Comparison of ENCODE assay signal across 26 cellular contexts in the genomic region with DNA sequence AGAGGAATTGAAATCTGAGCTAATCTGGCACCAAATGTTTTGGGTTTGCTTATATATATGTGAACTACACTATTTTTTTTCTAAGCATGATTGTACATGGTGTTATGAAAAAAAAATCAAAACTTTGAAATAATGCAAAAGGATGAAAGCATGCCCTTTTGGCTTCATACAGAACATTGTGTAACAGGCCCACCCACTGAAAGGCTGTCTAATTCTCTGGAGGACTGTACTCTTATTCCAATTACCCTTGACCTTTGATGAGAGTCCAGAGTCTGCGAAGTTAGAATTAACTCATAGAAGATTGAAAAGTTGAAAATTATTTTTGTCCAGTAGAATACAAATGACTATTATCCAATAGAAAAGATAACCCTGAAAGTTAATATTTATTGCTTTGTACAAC.
"Had no signal": no experiment of that assay in that cellular context is flagged by ENCODE, and none has a peak within 500 bp of the region (broad histone marks: within the 10 kb centered on the region; RNA-seq: fewer than 3 reads in every experiment).

No MANE protein-coding gene starts in this region.

- H3K4me3 ChIP-seq: esophagus squamous epithelium, gastroesophageal sphincter, heart right ventricle, lung, skin epidermis, vagina had no signal

- H3K36me3 ChIP-seq: esophagus squamous epithelium, gastroesophageal sphincter, heart right ventricle, vagina had no signal

- H3K9me3 ChIP-seq: esophagus squamous epithelium, vagina had no signal

- DNase-seq: activated CD4-positive, alpha-beta memory T cell treated with anti-CD3 and anti-CD28 coated beads, Interleukin-2, amount 10 ng/mL, durations not matched to agents 7 days and 5 days; activated CD4-positive, alpha-beta T cell treated with anti-CD3 and anti-CD28 coated beads for 48 hours; activated CD4-positive, CD25-positive, alpha-beta regulatory T cell; activated CD8-positive, alpha-beta memory T cell treated with anti-CD3 and anti-CD28 coated beads, Interleukin-2, amount 10 ng/mL, durations not matched to agents 7 days and 5 days; activated naive CD4-positive, alpha-beta T cell; activated naive CD8-positive, alpha-beta T cell treated with anti-CD3 and anti-CD28 coated beads, Interleukin-2, amount 10 ng/mL, durations not matched to agents 7 days and 5 days; anterior cingulate cortex; effector memory CD4-positive, alpha-beta T cell; esophagus squamous epithelium; heart right ventricle; immature natural killer cell; nucleus accumbens; posterior cingulate gyrus; stimulated activated CD4-positive, alpha-beta T cell treated with anti-CD3 and anti-CD28 coated beads, Interleukin-15, amount 100 ng/mL, for 24 hours; stimulated activated CD4-positive, alpha-beta T cell treated with anti-CD3 and anti-CD28 coated beads, Interleukin-2, amount 100 ng/mL, for 48 hours; stimulated activated naive CD8-positive, alpha-beta T cell treated with anti-CD3 and anti-CD28 coated beads, Interleukin-15, amount 100 ng/mL, for 72 hours; T-cell; T-helper 9 cell; trophoblast cell had no signal

- H3K27ac ChIP-seq: esophagus squamous epithelium, gastroesophageal sphincter, heart right ventricle, vagina had no signal

- H3K27me3 ChIP-seq: gastroesophageal sphincter, heart right ventricle, vagina had no signal

- ATAC-seq: activated CD8-positive, alpha-beta memory T cell treated with anti-CD3 and anti-CD28 coated beads, Interleukin-2, amount 10 ng/mL, durations not matched to agents 7 days and 5 days; activated T-helper 17 cell treated with anti-CD3 and anti-CD28 coated beads, Interleukin-2, amount 50 U/mL, for 72 hours; gastroesophageal sphincter; natural killer cell treated with Interleukin-12 subunit alpha and Interleukin-12 subunit beta and Interleukin-15 and Interleukin-18, amount 100 ng/mL, for 72 hours; SK-N-SH treated with all-trans-retinoic acid at 6 μM for 48 hours; stimulated activated naive CD8-positive, alpha-beta T cell treated with anti-CD3 and anti-CD28 coated beads, Interleukin-15, amount 100 ng/mL, for 72 hours; T-cell had no signal

- H3K4me1 ChIP-seq: esophagus squamous epithelium, vagina had no signal
